ENCODE assay signal across 1 cellular context in genomic region chr16:30406911-30407793, GRCh38.
TF ChIP-seq lines count a peak whose summit lies in the region.

Gene ZNF771, plus strand, starts transcription at chr16:30407606. Its CDS starts 448 bp downstream, at chr16:30408054.

TF ChIP-seq in HepG2, 621 proteins besides CTCF, POLR2A, EP300 and RAD21 (continued from another document and continues in another):
- TF ChIP-seq MYPOP (CRISPR knock-in tag; IDR thresholded peaks at IDR 0.05): peak; percentile 77; the same call in 1 of the 2 replicates
- TF ChIP-seq FOXP4 (CRISPR knock-in tag; IDR thresholded peaks at IDR 0.05): peak; percentile 40; the same call in 1 of the 2 replicates
- peak; percentile 93 for TF ChIP-seq KLF6 (CRISPR knock-in tag; IDR thresholded peaks at IDR 0.05)
- TF ChIP-seq SNAPC5 (CRISPR knock-in tag; IDR thresholded peaks at IDR 0.05; ENCODE audit: borderline replicate concordance): peak; percentile 89; the same call in 1 of the 2 replicates
- no peak for TF ChIP-seq STAT5B (CRISPR knock-in tag; IDR thresholded peaks at IDR 0.05)
- peak; percentile 75; the same call in 1 of the 2 replicates for TF ChIP-seq ZNF335 (CRISPR knock-in tag; IDR thresholded peaks at IDR 0.05)
- TF ChIP-seq ZNF792 (CRISPR knock-in tag; IDR thresholded peaks at IDR 0.05): 0 out of 2 replicates have a peak, but pooled peaks have one; percentile 27
- peak; percentile 28; the same call in 1 of the 2 replicates for TF ChIP-seq MAZ (IDR thresholded peaks at IDR 0.05; ENCODE audit: borderline replicate concordance, low read depth, low read length)
- TF ChIP-seq MAZ (CRISPR knock-in tag; IDR thresholded peaks at IDR 0.05; ENCODE audit: low read depth): peak; percentile 93
- no peak for TF ChIP-seq ZNF318 (CRISPR knock-in tag; IDR thresholded peaks at IDR 0.05)
- peak; percentile 75 for TF ChIP-seq PHF20 (CRISPR knock-in tag; IDR thresholded peaks at IDR 0.05)
- TF ChIP-seq GMEB1 (CRISPR knock-in tag; IDR thresholded peaks at IDR 0.05; ENCODE audit: borderline replicate concordance): peak; percentile 64; the same call in 1 of the 2 replicates
- no peak; the same call in 1 of the 2 replicates for TF ChIP-seq ZNF281 (CRISPR knock-in tag; IDR thresholded peaks at IDR 0.05; ENCODE audit: borderline replicate concordance)
- TF ChIP-seq KAT7 (CRISPR knock-in tag; IDR thresholded peaks at IDR 0.05; ENCODE audit: borderline replicate concordance): peak; percentile 88
- TF ChIP-seq ZNF30 (CRISPR knock-in tag; IDR thresholded peaks at IDR 0.05): no peak; the same call in 1 of the 2 replicates
- TF ChIP-seq ZNF549 (CRISPR knock-in tag; IDR thresholded peaks at IDR 0.05): no peak
- TF ChIP-seq SRF (IDR thresholded peaks at IDR 0.05; ENCODE audit: low read depth, low read length): no peak
- TF ChIP-seq ZNF275 (CRISPR knock-in tag; IDR thresholded peaks at IDR 0.05; ENCODE audit: borderline replicate concordance): no peak
- TF ChIP-seq ZSCAN20 (CRISPR knock-in tag; IDR thresholded peaks at IDR 0.05; ENCODE audit: borderline replicate concordance): no peak
- peak; percentile 69; the same call in 1 of the 2 replicates for TF ChIP-seq TMF1 (CRISPR knock-in tag; IDR thresholded peaks at IDR 0.05; ENCODE audit: low read depth)
- peak; percentile 96 for TF ChIP-seq KLF15 (CRISPR knock-in tag; IDR thresholded peaks at IDR 0.05; ENCODE audit: borderline replicate concordance)
- peak; percentile 89 for TF ChIP-seq EED (CRISPR knock-in tag; IDR thresholded peaks at IDR 0.05)
- 0 out of 2 replicates have a peak, but pooled peaks have one; percentile 48 for TF ChIP-seq HNRNPL (IDR thresholded peaks at IDR 0.05; ENCODE audit: low read depth, low read length)
- no peak for TF ChIP-seq SMC3 (IDR thresholded peaks at IDR 0.05; ENCODE audit: low read length)
- no peak for TF ChIP-seq ZNF484 (CRISPR knock-in tag; IDR thresholded peaks at IDR 0.05; ENCODE audit: borderline replicate concordance, low read depth)
- TF ChIP-seq ESRRA (CRISPR knock-in tag; IDR thresholded peaks at IDR 0.05; ENCODE audit: low read depth): peak; percentile 70
- TF ChIP-seq ZNF251 (CRISPR knock-in tag; IDR thresholded peaks at IDR 0.05): no peak
- TF ChIP-seq ZNF136 (CRISPR knock-in tag; IDR thresholded peaks at IDR 0.05; ENCODE audit: low read depth): no peak; the same call in 1 of the 2 replicates
- TF ChIP-seq SALL2 (CRISPR knock-in tag; IDR thresholded peaks at IDR 0.05): peak; percentile 22; the same call in 1 of the 2 replicates
- TF ChIP-seq SNAPC2 (CRISPR knock-in tag; IDR thresholded peaks at IDR 0.05): 0 out of 2 replicates have a peak, but pooled peaks have one; percentile 59
- peak; percentile 78; the same call in 1 of the 2 replicates for TF ChIP-seq ZBTB34 (CRISPR knock-in tag; IDR thresholded peaks at IDR 0.05)
- no peak for TF ChIP-seq NR2F2 (IDR thresholded peaks at IDR 0.05; ENCODE audit: borderline replicate concordance, low read depth)
- TF ChIP-seq SRSF9 (IDR thresholded peaks at IDR 0.05; ENCODE audit: borderline replicate concordance, insufficient read depth, low read depth, low read length, poor library complexity, severe bottlenecking): no peak
- TF ChIP-seq NFKB2 (CRISPR knock-in tag; IDR thresholded peaks at IDR 0.05; ENCODE audit: borderline replicate concordance): peak; percentile 91; the same call in 1 of the 2 replicates
- 0 out of 2 replicates have a peak, but pooled peaks have one; percentile 58 for TF ChIP-seq ZBTB44 (CRISPR knock-in tag; IDR thresholded peaks at IDR 0.05)
- TF ChIP-seq NFYC (CRISPR knock-in tag; IDR thresholded peaks at IDR 0.05): peak; percentile 76
